In the genomic region with DNA sequence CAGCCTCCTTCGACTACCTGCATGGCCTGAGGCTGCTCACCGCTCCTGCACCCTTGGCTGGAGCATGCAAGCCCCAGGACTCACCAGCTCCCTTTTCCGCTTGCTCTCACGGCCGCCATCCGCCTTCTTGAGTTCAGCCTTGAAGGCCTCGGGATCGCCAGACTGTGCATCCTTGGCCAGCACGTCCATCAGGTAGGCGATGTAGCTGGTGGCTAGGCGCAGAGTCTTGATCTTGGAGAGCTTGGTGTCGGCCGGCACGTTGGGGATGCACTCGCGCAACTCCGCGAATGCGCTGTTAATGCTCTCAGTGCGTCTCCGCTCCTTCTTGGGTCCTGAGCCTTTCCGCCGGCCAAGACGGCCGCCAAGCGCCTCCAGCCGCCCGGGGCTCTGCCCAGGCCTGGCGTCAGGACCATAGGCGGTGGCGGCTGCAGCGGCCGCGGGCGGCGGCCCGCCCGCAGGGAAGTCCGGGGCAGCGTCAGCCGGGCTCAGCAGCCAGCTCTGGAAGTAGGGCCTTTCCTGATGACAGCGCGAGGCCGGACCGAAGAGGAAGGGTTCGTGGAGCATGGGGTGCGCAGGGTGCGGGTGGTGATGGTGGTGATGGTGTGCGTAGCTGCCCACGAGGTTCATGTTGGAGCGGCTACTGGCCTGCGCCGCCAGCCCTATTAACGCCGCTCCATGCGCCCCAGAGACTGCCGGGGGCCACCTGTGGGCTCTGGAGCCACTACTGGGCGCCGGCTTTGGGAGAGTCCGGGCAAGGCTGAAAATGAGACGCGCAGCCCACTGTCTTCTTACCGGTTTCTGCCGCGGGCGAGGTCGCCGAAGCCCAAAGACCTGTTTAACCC, we compare ENCODE assay signal across 8 cellular contexts. TPM values are rescaled to one million over a fixed set of nuclear protein-coding genes. Genes with fewer than 3 reads are reported as not detected.
A peak's percentile ranks its signal among the peaks of the same experiment; 100 is the strongest.
DNase-seq lines count a peak whose midpoint lies in the region; ATAC-seq lines count a peak whose summit lies in the region.

No MANE protein-coding gene starts in this region.

- H3K27me3 Mint-ChIP-seq in activated naive CD4-positive, alpha-beta T cell treated with anti-CD3 and anti-CD28 coated beads, Interleukin-2, amount 10 ng/mL, durations not matched to agents 7 days and 5 days = peaks cover 100% of the 10 kb centered on the region
- peaks cover 43% of the 10 kb centered on the region for H3K27me3 Mint-ChIP-seq in memory B cell

- H3K4me3 ChIP-seq in urinary bladder (ENCODE audit: low read depth, low read length) = peak overlapping the region; percentile 24

- no peak for DNase-seq in activated naive CD4-positive, alpha-beta T cell treated with anti-CD3 and anti-CD28 coated beads, Interleukin-2, amount 10 ng/mL, durations not matched to agents 7 days and 5 days
- DNase-seq in activated naive CD4-positive, alpha-beta T cell treated with Interleukin-2 at 50 U/mL for 16 hours = no peak
- peak; percentile 21 for DNase-seq in cerebellar cortex (ENCODE audit: low spot score)
- peak in 1 of 2 donors; percentile 32 for DNase-seq in memory B cell (ENCODE audit: low spot score in 2 of 2)
- DNase-seq in putamen (ENCODE audit: low spot score) = no peak

- peaks cover 35% of the 10 kb centered on the region for H3K4me1 Mint-ChIP-seq in activated naive CD4-positive, alpha-beta T cell treated with anti-CD3 and anti-CD28 coated beads, Interleukin-2, amount 10 ng/mL, durations not matched to agents 7 days and 5 days
- H3K4me1 Mint-ChIP-seq in memory B cell = peaks cover 28% of the 10 kb centered on the region

- ATAC-seq in memory B cell (ENCODE audit: low read depth) (no peak), HG02885 (IDR thresholded peaks at IDR 0.05; ENCODE audit: poor library complexity, unreplicated experiment) (no peak), GM21717 (IDR thresholded peaks at IDR 0.05; ENCODE audit: unreplicated experiment) (no peak)

- WGBS in urinary bladder = 1% methylated on average over 68 of the region's 68 CpGs

- peak overlapping the region; percentile 36 for H3K27ac Mint-ChIP-seq in activated naive CD4-positive, alpha-beta T cell treated with anti-CD3 and anti-CD28 coated beads, Interleukin-2, amount 10 ng/mL, durations not matched to agents 7 days and 5 days
- H3K27ac Mint-ChIP-seq in memory B cell = peak overlapping the region; percentile 76

- no peaks in the 10 kb centered on the region for H3K36me3 Mint-ChIP-seq in activated naive CD4-positive, alpha-beta T cell treated with anti-CD3 and anti-CD28 coated beads, Interleukin-2, amount 10 ng/mL, durations not matched to agents 7 days and 5 days
- H3K36me3 Mint-ChIP-seq in memory B cell = peaks cover 6% of the 10 kb centered on the region

- H3K36me3 ChIP-seq in urinary bladder (ENCODE audit: insufficient read depth) = no peaks in the 10 kb centered on the region

- H3K4me3 Mint-ChIP-seq in activated naive CD4-positive, alpha-beta T cell treated with anti-CD3 and anti-CD28 coated beads, Interleukin-2, amount 10 ng/mL, durations not matched to agents 7 days and 5 days = no peak overlapping the region
- H3K4me3 Mint-ChIP-seq in memory B cell = peak overlapping the region; percentile 66

- no peaks in the 10 kb centered on the region for H3K9me3 Mint-ChIP-seq in activated naive CD4-positive, alpha-beta T cell treated with anti-CD3 and anti-CD28 coated beads, Interleukin-2, amount 10 ng/mL, durations not matched to agents 7 days and 5 days
- peaks cover 5% of the 10 kb centered on the region for H3K9me3 Mint-ChIP-seq in memory B cell

- H3K27ac ChIP-seq in urinary bladder (ENCODE audit: low read depth) = no peak overlapping the region

- no peaks in the 10 kb centered on the region for H3K4me1 ChIP-seq in urinary bladder (ENCODE audit: insufficient read depth)

- CTCF ChIA-PET in activated naive CD4-positive, alpha-beta T cell treated with anti-CD3 and anti-CD28 coated beads, Interleukin-2, amount 10 ng/mL, durations not matched to agents 7 days and 5 days (lab: Charles Lee) = no interaction called here

RNA-seq across cellular contexts. Expression of gene HAND1, which starts 0.4 kb away (rescaled TPM):
- total RNA-seq in urinary bladder = 0.63 TPM
- 9.3 TPM for polyA plus RNA-seq in urinary bladder

RNA-seq across cellular contexts. Expression of gene SAP30L, which starts 31.8 kb away (rescaled TPM):
- 35.4 TPM for total RNA-seq in urinary bladder
- 26.8 TPM for polyA plus RNA-seq in urinary bladder
